11 cellular contexts compared by ENCODE assay signal in the genomic region with DNA sequence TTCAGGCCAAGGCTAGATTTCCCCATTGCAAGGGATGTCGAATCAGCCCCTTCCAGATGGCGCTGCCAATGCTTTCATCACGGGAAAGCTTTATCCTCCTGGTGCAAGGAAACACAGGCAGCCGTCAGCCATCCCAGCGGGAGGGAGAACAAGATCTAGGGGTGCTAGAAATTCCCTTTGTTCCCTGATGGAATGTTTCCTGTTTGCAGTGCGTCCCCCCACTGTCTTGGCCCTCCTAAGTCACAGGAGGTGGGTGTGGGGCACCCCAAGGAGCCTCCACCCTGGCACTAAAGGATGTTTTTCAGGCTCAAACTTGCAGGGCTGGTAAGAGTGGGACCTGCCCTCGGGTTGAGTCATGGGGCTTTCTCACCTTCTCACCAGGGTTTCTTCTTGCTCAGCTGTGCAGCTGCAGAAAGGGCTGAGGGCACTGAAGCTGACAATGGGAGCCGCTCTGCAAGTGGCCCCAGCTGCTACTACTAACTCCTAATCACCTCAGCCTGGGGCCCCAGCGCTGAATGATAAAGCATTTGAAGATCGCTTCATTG.
DNase-seq lines count a peak whose midpoint lies in the region; ATAC-seq and TF ChIP-seq lines count a peak whose summit lies in the region.
"Had no signal": no experiment of that assay in that cellular context is flagged by ENCODE, and none has a peak within 500 bp of the region (broad histone marks: within the 10 kb centered on the region; RNA-seq: fewer than 3 reads in every experiment).

No MANE protein-coding gene starts in this region.

- no peaks in the 10 kb centered on the region for H3K36me3 Mint-ChIP-seq in activated naive CD8-positive, alpha-beta T cell treated with anti-CD3 and anti-CD28 coated beads, Interleukin-2, amount 50 U/mL, for 24 hours (ENCODE audit: low read depth)
- no peaks in the 10 kb centered on the region for H3K36me3 Mint-ChIP-seq in activated naive CD8-positive, alpha-beta T cell treated with anti-CD3 and anti-CD28 coated beads for 36 hours
- peaks cover 0 to 7% (median 0%) of the 10 kb centered on the region in 5 donors for H3K36me3 Mint-ChIP-seq in naive thymus-derived CD4-positive, alpha-beta T cell

- CTCF ChIA-PET in mammary epithelial cell (lab: Charles Lee; ENCODE audit: low non-redundant PET) = interaction anchor here (0.6 kb wide), 1 partner anchor 591 kb away, joined by 3 read pairs; no protein-coding TSS in a partner anchor
- CTCF ChIA-PET in naive thymus-derived CD4-positive, alpha-beta T cell (lab: Charles Lee) = no interaction called here

- H3K4me2 ChIP-seq in mammary epithelial cell (ENCODE audit: insufficient read depth, low read depth, low read length) = peak overlapping the region; percentile 70

- no peak overlapping the region for H3K27ac Mint-ChIP-seq in activated naive CD8-positive, alpha-beta T cell treated with anti-CD3 and anti-CD28 coated beads, Interleukin-2, amount 50 U/mL, for 24 hours
- H3K27ac Mint-ChIP-seq in activated naive CD8-positive, alpha-beta T cell treated with anti-CD3 and anti-CD28 coated beads for 36 hours = no peak overlapping the region
- H3K27ac Mint-ChIP-seq in naive thymus-derived CD4-positive, alpha-beta T cell = no peak overlapping the region

- 9% methylated on average over 9 of the region's 10 CpGs for WGBS in mammary epithelial cell (ENCODE audit: low coverage, missing lambda C conversion rate)

- H3K4me1 Mint-ChIP-seq in activated naive CD8-positive, alpha-beta T cell treated with anti-CD3 and anti-CD28 coated beads, Interleukin-2, amount 50 U/mL, for 24 hours = no peaks in the 10 kb centered on the region
- no peaks in the 10 kb centered on the region for H3K4me1 Mint-ChIP-seq in activated naive CD8-positive, alpha-beta T cell treated with anti-CD3 and anti-CD28 coated beads for 36 hours
- no peaks in the 10 kb centered on the region for H3K4me1 Mint-ChIP-seq in naive thymus-derived CD4-positive, alpha-beta T cell

- dilution Hi-C loops in mammary epithelial cell (cut with HindIII; ENCODE audit: low sequenced_read_pairs) = no loop called here

- in situ Hi-C loops in mammary epithelial cell (cut with MboI; ENCODE audit: low sequenced_read_pairs in 2 of 2) = no loop called here

- intact Hi-C loops in mammary epithelial cell (cut with micrococcal nuclease) = loop anchor here (1.0 to 2.0 kb wide), 2 partner anchors 18 to 30 kb away; no protein-coding TSS in a partner anchor
- intact Hi-C loops in naive thymus-derived CD4-positive, alpha-beta T cell (cut with micrococcal nuclease) = no loop called here
- intact Hi-C loops in sciatic nerve (cut with DNase I) = no loop called here

- H3K9me3 ChIP-seq in mammary epithelial cell (replicated peaks; ENCODE audit: insufficient read depth, low read length) = no peaks in the 10 kb centered on the region
- H3K9me3 ChIP-seq in naive thymus-derived CD4-positive, alpha-beta T cell (ENCODE audit: control insufficient read depth in 2 of 3, low read length in 3 of 3) = no peaks in the 10 kb centered on the region
- H3K9me3 ChIP-seq: stomach had no signal

- TF ChIP-seq CTCF in mammary epithelial cell (conservative IDR thresholded peaks at IDR 0.05 in 1 of 2, IDR thresholded peaks at IDR 0.05 in 1 of 2; ENCODE audit: extremely low read depth in 1 of 2, insufficient read depth in 1 of 2, low read depth in 1 of 2, low read length in 2 of 2) = peak in 1 of 2 donors; percentile 1

- no peaks in the 10 kb centered on the region for H3K27me3 ChIP-seq in mammary epithelial cell (ENCODE audit: insufficient read depth, low read length)
- H3K27me3 ChIP-seq in naive thymus-derived CD4-positive, alpha-beta T cell (ENCODE audit: control insufficient read depth in 2 of 2, insufficient read depth in 2 of 2, low read length in 2 of 2) = no peaks in the 10 kb centered on the region
- H3K27me3 ChIP-seq: stomach had no signal

- H3K27ac ChIP-seq in mammary epithelial cell (ENCODE audit: insufficient read depth, low read depth, low read length) = peak overlapping the region; percentile 38
- H3K27ac ChIP-seq in naive thymus-derived CD4-positive, alpha-beta T cell (ENCODE audit: low read depth, low read length) = no peak overlapping the region
- H3K27ac ChIP-seq: stomach had no signal

- peaks cover 32% of the 10 kb centered on the region for H3K4me1 ChIP-seq in mammary epithelial cell (ENCODE audit: insufficient read depth, low read length)
- no peaks in the 10 kb centered on the region for H3K4me1 ChIP-seq in naive thymus-derived CD4-positive, alpha-beta T cell (ENCODE audit: control insufficient read depth in 2 of 2, insufficient read depth in 2 of 2, low read length in 2 of 2)

- no peak overlapping the region for H3K9ac ChIP-seq in mammary epithelial cell (ENCODE audit: insufficient read depth, low read length)

- POLR2A ChIA-PET in naive thymus-derived CD4-positive, alpha-beta T cell (lab: Charles Lee) = interaction anchor here (0.8 kb wide), 1 partner anchor 644 kb away, joined by 3 read pairs; no protein-coding TSS in a partner anchor

- H2AFZ ChIP-seq in mammary epithelial cell (ENCODE audit: low read depth, low read length) = peak overlapping the region; percentile 68

- no peak for ATAC-seq in activated naive CD8-positive, alpha-beta T cell treated with anti-CD3 and anti-CD28 coated beads, Interleukin-2, amount 50 U/mL, for 24 hours
- peak; percentile 81 for ATAC-seq in HG03045 (IDR thresholded peaks at IDR 0.05; ENCODE audit: unreplicated experiment)
- no peak for ATAC-seq in HG03439 (IDR thresholded peaks at IDR 0.05; ENCODE audit: unreplicated experiment)
- ATAC-seq in naive thymus-derived CD4-positive, alpha-beta T cell = no peak
- no peak for ATAC-seq in sciatic nerve

- no TSS peak for BruUV-seq in mammary epithelial cell (replicated peaks; lab: Mats Ljungman, UMichigan)

- DNase-seq in activated naive CD8-positive, alpha-beta T cell treated with anti-CD3 and anti-CD28 coated beads, Interleukin-2, amount 50 U/mL, for 24 hours = peak; percentile 2
- no peak for DNase-seq in activated naive CD8-positive, alpha-beta T cell treated with anti-CD3 and anti-CD28 coated beads for 36 hours
- DNase-seq in mammary epithelial cell (peak; percentile 95), ureter (ENCODE audit: low spot score) (peak; percentile 59), sciatic nerve (ENCODE audit: low spot score) (no peak)
- no peak for DNase-seq in naive thymus-derived CD4-positive, alpha-beta T cell
- DNase-seq: midbrain, NCI-H1048, stomach had no signal

- H4K20me1 ChIP-seq in mammary epithelial cell (ENCODE audit: insufficient read depth, low read length) = no peaks in the 10 kb centered on the region

- H3K9me3 Mint-ChIP-seq in activated naive CD8-positive, alpha-beta T cell treated with anti-CD3 and anti-CD28 coated beads, Interleukin-2, amount 50 U/mL, for 24 hours = no peaks in the 10 kb centered on the region
- H3K9me3 Mint-ChIP-seq in activated naive CD8-positive, alpha-beta T cell treated with anti-CD3 and anti-CD28 coated beads for 36 hours = no peaks in the 10 kb centered on the region
- no peaks in the 10 kb centered on the region for H3K9me3 Mint-ChIP-seq in naive thymus-derived CD4-positive, alpha-beta T cell

- no peaks in the 10 kb centered on the region for H3K79me2 ChIP-seq in mammary epithelial cell (ENCODE audit: insufficient read depth, low read length)

- peaks cover 12% of the 10 kb centered on the region for H3K36me3 ChIP-seq in mammary epithelial cell (ENCODE audit: insufficient read depth, low read length)
- H3K36me3 ChIP-seq in naive thymus-derived CD4-positive, alpha-beta T cell (ENCODE audit: control insufficient read depth in 2 of 3, insufficient read depth in 3 of 3, low read length in 3 of 3) = no peaks in the 10 kb centered on the region

- peak overlapping the region in 1 of 3 experiments; percentile 8 for H3K4me3 ChIP-seq in mammary epithelial cell (replicated peaks in 1 of 3; ENCODE audit: insufficient read depth in 1 of 3, low read depth in 2 of 3, low read length in 3 of 3)
- no peak overlapping the region for H3K4me3 ChIP-seq in naive thymus-derived CD4-positive, alpha-beta T cell (ENCODE audit: low read length)
- H3K4me3 ChIP-seq: stomach had no signal

- no peak overlapping the region for H3K4me3 Mint-ChIP-seq in activated naive CD8-positive, alpha-beta T cell treated with anti-CD3 and anti-CD28 coated beads, Interleukin-2, amount 50 U/mL, for 24 hours
- H3K4me3 Mint-ChIP-seq in activated naive CD8-positive, alpha-beta T cell treated with anti-CD3 and anti-CD28 coated beads for 36 hours = no peak overlapping the region
- H3K4me3 Mint-ChIP-seq in naive thymus-derived CD4-positive, alpha-beta T cell = no peak overlapping the region

- H3K27me3 Mint-ChIP-seq in activated naive CD8-positive, alpha-beta T cell treated with anti-CD3 and anti-CD28 coated beads, Interleukin-2, amount 50 U/mL, for 24 hours = no peaks in the 10 kb centered on the region
- H3K27me3 Mint-ChIP-seq in activated naive CD8-positive, alpha-beta T cell treated with anti-CD3 and anti-CD28 coated beads for 36 hours = no peaks in the 10 kb centered on the region
- H3K27me3 Mint-ChIP-seq in naive thymus-derived CD4-positive, alpha-beta T cell = peaks cover 0 to 3% (median 0%) of the 10 kb centered on the region in 5 donors

Comparison
In these comparisons a context has a peak if more than half of its experiments do, and no peak if none do; other contexts are left out.
1. DNase-seq: peak in activated naive CD8-positive, alpha-beta T cell treated with anti-CD3 and anti-CD28 coated beads, Interleukin-2, amount 50 U/mL, for 24 hours (single experiment), mammary epithelial cell (single experiment) and ureter (single experiment); none in activated naive CD8-positive, alpha-beta T cell treated with anti-CD3 and anti-CD28 coated beads for 36 hours (single experiment), naive thymus-derived CD4-positive, alpha-beta T cell (0 of 9) and sciatic nerve (single experiment).